In the genomic region with DNA sequence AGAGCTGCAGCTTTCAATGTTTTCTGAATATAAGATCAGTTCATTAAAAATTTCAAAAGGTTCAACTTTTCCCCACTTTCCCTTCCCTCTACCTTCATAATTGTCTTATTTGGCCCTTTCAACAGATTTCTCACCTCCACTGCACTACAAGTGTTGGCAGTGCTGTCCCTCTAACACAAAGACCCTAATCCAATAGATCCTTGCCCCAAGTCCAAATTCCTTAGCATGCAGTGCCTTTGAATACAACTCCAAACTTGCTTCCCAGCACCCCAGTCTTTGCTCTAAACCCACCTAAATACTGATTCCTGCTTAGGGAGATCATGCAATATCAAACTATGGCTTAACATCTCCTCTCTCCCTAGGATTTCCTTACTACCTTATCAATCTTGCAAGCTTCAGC, we compare ENCODE assay signal across 27 cellular contexts. TPM values are rescaled to one million over a fixed set of nuclear protein-coding genes. Genes with fewer than 3 reads are reported as not detected.
"Had no signal": no experiment of that assay in that cellular context is flagged by ENCODE, and none has a peak within 500 bp of the region (broad histone marks: within the 10 kb centered on the region; RNA-seq: fewer than 3 reads in every experiment).

No MANE protein-coding gene starts in this region.

- H3K4me3 ChIP-seq: ascending aorta, body of pancreas, SJSA1 had no signal

- H3K27me3 ChIP-seq: ascending aorta, body of pancreas, SJSA1 had no signal

- H3K9me3 Mint-ChIP-seq: activated B cell treated with CpG ODN at 0.5 μM for 24 hours; activated CD4-positive, alpha-beta T cell treated with anti-CD3 and anti-CD28 coated beads, Interleukin-2, amount 10 ng/mL, durations not matched to agents 24 days and 14 days; activated naive CD8-positive, alpha-beta T cell treated with anti-CD3 and anti-CD28 coated beads, Interleukin-2, amount 50 U/mL, for 24 hours; activated T-cell treated with anti-CD3 and anti-CD28 coated beads, Interleukin-2, amount 50 U/mL, for 4 hours; T-helper 1 cell treated with Interleukin-12 subunit alpha and Interleukin-12 subunit beta and Interleukin-4 antibody, amounts not matched to agents 30 μg/mL and 1 μg/mL, for 36 hours had no signal

- H3K36me3 Mint-ChIP-seq: activated CD8-positive, alpha-beta memory T cell treated with anti-CD3 and anti-CD28 coated beads, Interleukin-2, amount 10 ng/mL, durations not matched to agents 7 days and 5 days had no signal

- H3K36me3 ChIP-seq: ascending aorta had no signal

- H3K9me3 ChIP-seq: ascending aorta, body of pancreas had no signal

- ATAC-seq: activated CD8-positive, alpha-beta memory T cell treated with anti-CD3 and anti-CD28 coated beads, Interleukin-2, amount 10 ng/mL, durations not matched to agents 7 days and 5 days; activated naive CD4-positive, alpha-beta T cell treated with anti-CD3 and anti-CD28 coated beads, Interleukin-2, amount 50 U/mL, for 72 hours; activated naive CD8-positive, alpha-beta T cell treated with anti-CD3 and anti-CD28 coated beads, Interleukin-2, amount 50 U/mL, for 24 hours; activated T-cell treated with anti-CD3 and anti-CD28 coated beads, Interleukin-2, amount 50 U/mL, for 4 hours; body of pancreas; PC-3; SK-N-SH treated with all-trans-retinoic acid at 6 μM for 48 hours had no signal

- H3K4me1 ChIP-seq: body of pancreas had no signal

- H3K4me3 Mint-ChIP-seq: activated B cell treated with CpG ODN at 0.5 μM for 24 hours; activated CD4-positive, alpha-beta T cell treated with anti-CD3 and anti-CD28 coated beads, Interleukin-2, amount 10 ng/mL, durations not matched to agents 24 days and 14 days; activated CD8-positive, alpha-beta memory T cell treated with anti-CD3 and anti-CD28 coated beads, Interleukin-2, amount 10 ng/mL, durations not matched to agents 7 days and 5 days; activated naive CD8-positive, alpha-beta T cell treated with anti-CD3 and anti-CD28 coated beads, Interleukin-2, amount 50 U/mL, for 24 hours; activated T-cell treated with anti-CD3 and anti-CD28 coated beads, Interleukin-2, amount 50 U/mL, for 4 hours; T-helper 1 cell treated with Interleukin-12 subunit alpha and Interleukin-12 subunit beta and Interleukin-4 antibody, amounts not matched to agents 30 μg/mL and 1 μg/mL, for 36 hours had no signal

- FAIRE-seq: bronchial epithelial cell, RCC 7860 had no signal

- H3K27ac Mint-ChIP-seq: activated B cell treated with CpG ODN at 0.5 μM for 24 hours; activated CD4-positive, alpha-beta T cell treated with anti-CD3 and anti-CD28 coated beads, Interleukin-2, amount 10 ng/mL, durations not matched to agents 24 days and 14 days; activated CD8-positive, alpha-beta memory T cell treated with anti-CD3 and anti-CD28 coated beads, Interleukin-2, amount 10 ng/mL, durations not matched to agents 7 days and 5 days; activated naive CD4-positive, alpha-beta T cell treated with anti-CD3 and anti-CD28 coated beads, Interleukin-2, amount 50 U/mL, for 72 hours; activated naive CD8-positive, alpha-beta T cell treated with anti-CD3 and anti-CD28 coated beads, Interleukin-2, amount 50 U/mL, for 24 hours; T-helper 1 cell treated with Interleukin-12 subunit alpha and Interleukin-12 subunit beta and Interleukin-4 antibody, amounts not matched to agents 30 μg/mL and 1 μg/mL, for 36 hours had no signal

- DNase-seq: activated B cell treated with CpG ODN at 0.5 μM for 24 hours; activated CD4-positive, alpha-beta T cell treated with anti-CD3 and anti-CD28 coated beads for 1 hour; activated CD4-positive, alpha-beta T cell treated with anti-CD3 and anti-CD28 coated beads, Interleukin-2, amount 10 ng/mL, durations not matched to agents 24 days and 14 days; activated CD4-positive, alpha-beta T cell treated with anti-CD3 and anti-CD28 coated beads, Interleukin-2, amount 50 U/mL, for 48 hours; activated CD8-positive, alpha-beta memory T cell treated with anti-CD3 and anti-CD28 coated beads, Interleukin-2, amount 10 ng/mL, durations not matched to agents 7 days and 5 days; activated effector memory CD4-positive, alpha-beta T cell treated with anti-CD3 and anti-CD28 coated beads, Interleukin-2, amount 50 U/mL, for 16 hours; activated naive CD4-positive, alpha-beta T cell treated with Interleukin-2 at 50 U/mL for 16 hours; activated naive CD8-positive, alpha-beta T cell treated with anti-CD3 and anti-CD28 coated beads, Interleukin-2, amount 50 U/mL, for 24 hours; activated T-cell treated with anti-CD3 and anti-CD28 coated beads, Interleukin-2, amount 50 U/mL, for 4 hours; amniotic stem cell; body of pancreas; KG1; NCI-H1048; NCI-H146; NCI-H187 treated with DMSO at 0.1 percent for 48 hours; NCI-H2081 treated with DMSO at 0.1 percent for 48 hours; NCI-H446; NCI-H524; PC-3; SHP77 had no signal

- H3K4me1 Mint-ChIP-seq: activated B cell treated with CpG ODN at 0.5 μM for 24 hours; activated CD4-positive, alpha-beta T cell treated with anti-CD3 and anti-CD28 coated beads, Interleukin-2, amount 10 ng/mL, durations not matched to agents 24 days and 14 days; activated CD8-positive, alpha-beta memory T cell treated with anti-CD3 and anti-CD28 coated beads, Interleukin-2, amount 10 ng/mL, durations not matched to agents 7 days and 5 days; activated naive CD8-positive, alpha-beta T cell treated with anti-CD3 and anti-CD28 coated beads, Interleukin-2, amount 50 U/mL, for 24 hours had no signal

- H3K27ac ChIP-seq: ascending aorta, body of pancreas, SJSA1 had no signal

RNA-seq across cellular contexts. Expression of a gene that starts 43.9 kb away (rescaled TPM):
- total RNA-seq: activated CD4-positive, alpha-beta T cell treated with anti-CD3 and anti-CD28 coated beads, Interleukin-2, amount 10 ng/mL, durations not matched to agents 24 days and 14 days; activated CD8-positive, alpha-beta memory T cell treated with anti-CD3 and anti-CD28 coated beads, Interleukin-2, amount 10 ng/mL, durations not matched to agents 7 days and 5 days had no signal
